Comparison of ENCODE assay signal across 23 cellular contexts in genomic region chr11:127986073-127986472, GRCh38.
A peak's percentile ranks its signal among the peaks of the same experiment; 100 is the strongest.
DNase-seq lines count a peak whose midpoint lies in the region; ATAC-seq lines count a peak whose summit lies in the region.
"Had no signal": no experiment of that assay in that cellular context is flagged by ENCODE, and none has a peak within 500 bp of the region (broad histone marks: within the 10 kb centered on the region; RNA-seq: fewer than 3 reads in every experiment).

No MANE protein-coding gene starts in this region.

- H3K4me3 ChIP-seq in neuronal stem cell (ENCODE audit: low read length in 2 of 2) = no peak overlapping the region
- H3K4me3 ChIP-seq: BLaER1 had no signal

- H2BK12ac ChIP-seq in neuronal stem cell (ENCODE audit: low read length) = no peak overlapping the region

- H3K79me1 ChIP-seq in neuronal stem cell (ENCODE audit: low read depth, low read length) = no peaks in the 10 kb centered on the region

- ATAC-seq in GM21529 (IDR thresholded peaks at IDR 0.05; ENCODE audit: unreplicated experiment) = no peak

- H3K9ac ChIP-seq in neuronal stem cell (ENCODE audit: low read depth, low read length, poor library complexity) = no peak overlapping the region
- H3K9ac ChIP-seq: BLaER1 had no signal

- no CpG with 5 or more reads among the region's 4 CpGs for WGBS in neuronal stem cell (ENCODE audit: extremely low coverage in 2 of 2, insufficient read length in 2 of 2, insufficient replicate concordance in 1 of 2), 2 donors

- no peaks in the 10 kb centered on the region for H3K4me1 ChIP-seq in neuronal stem cell (ENCODE audit: control insufficient read depth in 2 of 2, insufficient read depth in 1 of 2, low read depth in 1 of 2, low read length in 2 of 2)
- H3K4me1 ChIP-seq: BE2C, BLaER1 had no signal

- H2BK120ac ChIP-seq in neuronal stem cell (ENCODE audit: low read depth, low read length) = no peak overlapping the region

- no peak overlapping the region for H3K18ac ChIP-seq in neuronal stem cell (ENCODE audit: low read length)

- peak; percentile 51 for DNase-seq in ELF-1 (ENCODE audit: low read depth, low spot score)
- DNase-seq in M059J (ENCODE audit: low read depth) = peak; percentile 33
- DNase-seq in islet precursor cell = peak; percentile 57
- no peak for DNase-seq in neuronal stem cell (ENCODE audit: low spot score)
- DNase-seq in NCI-H1048 (lab: John Stamatoyannopoulos, UW) = no peak
- no peak for DNase-seq in NCI-H226
- DNase-seq: 8988T; ACHN; BE2C; C1 segment of cervical spinal cord; CD4-positive, alpha-beta memory T cell; CD4-positive, CD25-positive, alpha-beta regulatory T cell; CD8-positive, alpha-beta memory T cell; COR-L47; DMS 273 treated with DMSO at 0.1 percent for 48 hours; DMS153; DMS53; DMS79; DND-41; EL; GF-D8 had no signal

- peak overlapping the region; percentile 57 for H2AFZ ChIP-seq in neuronal stem cell (ENCODE audit: low read length)

- H3K9me3 ChIP-seq in neuronal stem cell (replicated peaks in 1 of 2; ENCODE audit: control insufficient read depth in 2 of 2, insufficient read depth in 1 of 2, low read depth in 1 of 2, low read length in 2 of 2) = peaks cover 0 to 4% of the 10 kb centered on the region in 2 donors
- H3K9me3 ChIP-seq: BE2C had no signal

- H2BK5ac ChIP-seq in neuronal stem cell (ENCODE audit: low read length) = no peak overlapping the region

- no peak overlapping the region for H2BK15ac ChIP-seq in neuronal stem cell (ENCODE audit: low read length)

- H3K23ac ChIP-seq in neuronal stem cell (ENCODE audit: low read depth, low read length, poor library complexity) = no peak overlapping the region

- no peak overlapping the region for H4K91ac ChIP-seq in neuronal stem cell (ENCODE audit: low read depth, low read length, poor library complexity)

- H4K8ac ChIP-seq in neuronal stem cell (ENCODE audit: low read depth, low read length) = no peak overlapping the region

- H3K27ac ChIP-seq in neuronal stem cell (replicated peaks; ENCODE audit: low read length) = no peak overlapping the region
- H3K27ac ChIP-seq: BLaER1 had no signal

- no peaks in the 10 kb centered on the region for H3K27me3 ChIP-seq in neuronal stem cell (ENCODE audit: control insufficient read depth in 3 of 3, insufficient read depth in 3 of 3, low read depth in 1 of 3, low read length in 3 of 3)
- H3K27me3 ChIP-seq: BE2C, BLaER1 had no signal

- H3K36me3 ChIP-seq in neuronal stem cell (replicated peaks in 1 of 2; ENCODE audit: control insufficient read depth in 2 of 2, insufficient read depth in 2 of 2, low read length in 2 of 2) = no peaks in the 10 kb centered on the region
- H3K36me3 ChIP-seq: BE2C, BLaER1 had no signal

- no peak overlapping the region for H3K4ac ChIP-seq in neuronal stem cell (ENCODE audit: low read length)

- no peak overlapping the region for H2AK5ac ChIP-seq in neuronal stem cell (ENCODE audit: low read depth, low read length)

- no peak overlapping the region for H3K14ac ChIP-seq in neuronal stem cell (ENCODE audit: low read length)

- H3K4me2 ChIP-seq in neuronal stem cell (ENCODE audit: insufficient read depth, low read length, poor library complexity, severe bottlenecking) = no peak overlapping the region
- H3K4me2 ChIP-seq: BLaER1 had no signal

Comparison
In these comparisons a context has a peak if more than half of its experiments do, and no peak if none do; other contexts are left out.
1. DNase-seq: peak in ELF-1 (single experiment), M059J (single experiment) and islet precursor cell (single experiment); none in neuronal stem cell (single experiment), NCI-H1048 (single experiment) and NCI-H226 (single experiment).